38 cellular contexts compared by ENCODE assay signal in genomic region chr21:14262039-14262438, GRCh38. TPM values are rescaled to one million over a fixed set of nuclear protein-coding genes. Genes with fewer than 3 reads are reported as not detected.
"Had no signal": no experiment of that assay in that cellular context is flagged by ENCODE, and none has a peak within 500 bp of the region (broad histone marks: within the 10 kb centered on the region; RNA-seq: fewer than 3 reads in every experiment).

No MANE protein-coding gene starts in this region.

- H3K4me3 ChIP-seq: MG63 had no signal

- DNase-seq: Karpas-422, Kasumi-1, MG63, MM.1S, MV-4-11, NCI-H1048, NCI-H1092, NCI-H1092 treated with DMSO at 0.1 percent for 48 hours, NCI-H1105, NCI-H1105 treated with DMSO at 0.1 percent for 48 hours, NCI-H1417, NCI-H1417 treated with DMSO at 0.1 percent for 48 hours, NCI-H1436, NCI-H1436 treated with DMSO at 0.1 percent for 48 hours, NCI-H146, NCI-H1694, NCI-H1694 treated with DMSO at 0.1 percent for 48 hours, NCI-H187, NCI-H187 treated with DMSO at 0.1 percent for 48 hours, NCI-H1930, NCI-H2029, NCI-H2029 treated with DMSO at 0.1 percent for 48 hours, NCI-H2081, NCI-H2081 treated with DMSO at 0.1 percent for 48 hours, NCI-H2107, NCI-H2171, NCI-H2171 treated with DMSO at 0.1 percent for 48 hours, NCI-H2227 treated with DMSO at 0.1 percent for 48 hours, NCI-H226, NCI-H345, NCI-H446, NCI-H446 treated with DMSO at 0.1 percent for 48 hours, NCI-H510A, NCI-H510A treated with DMSO at 0.1 percent for 48 hours had no signal

- H3K36me3 ChIP-seq: MG63 had no signal

- H3K9me3 ChIP-seq: MG63 had no signal

RNA-seq across cellular contexts. Expression of gene RBM11, which starts 46.1 kb away (rescaled TPM):
- total RNA-seq: LHCN-M2 had no signal

RNA-seq across cellular contexts. Expression of gene LIPI, which starts 51.3 kb away (rescaled TPM):
- total RNA-seq: LHCN-M2, M059J, MCF 10A, NCI-H460 had no signal
